ENCODE assay signal across 25 cellular contexts in genomic region chr6:88695936-88696335, GRCh38.
"Had no signal": no experiment of that assay in that cellular context is flagged by ENCODE, and none has a peak within 500 bp of the region (broad histone marks: within the 10 kb centered on the region; RNA-seq: fewer than 3 reads in every experiment).

No MANE protein-coding gene starts in this region.

- H2AFZ ChIP-seq: hepatocyte had no signal

- H3K9me3 ChIP-seq: colonic mucosa, lower lobe of right lung, mucosa of descending colon had no signal

- H3K36me3 ChIP-seq: colonic mucosa, gastroesophageal sphincter, heart left ventricle, left lung, lower lobe of right lung had no signal

- FAIRE-seq: endometrium had no signal

- H3K27me3 ChIP-seq: colonic mucosa, esophagus squamous epithelium, gastroesophageal sphincter, heart left ventricle, hepatocyte, left lung had no signal

- H3K4me2 ChIP-seq: hepatocyte had no signal

- H3K4me1 ChIP-seq: colonic mucosa, esophagus squamous epithelium, gastroesophageal sphincter, heart left ventricle, left lung, lower lobe of right lung had no signal

- DNase-seq: colonic mucosa; cortex of kidney; effector CD8-positive, alpha-beta T cell; effector memory CD8-positive, alpha-beta T cell; endodermal cell; erythroblast; esophagus squamous epithelium; foreskin fibroblast; foreskin melanocyte; heart left ventricle; hypothalamus; immature natural killer cell; islet precursor cell; left cardiac atrium; left lung; left ventricle myocardium superior; lower lobe of right lung; mesenchymal stem cell; mucosa of descending colon; naive B cell had no signal

- H3K27ac ChIP-seq: colonic mucosa, epithelial cell of prostate, esophagus squamous epithelium, gastroesophageal sphincter, heart left ventricle, hepatocyte, left lung, lower lobe of right lung had no signal

- H3K4me3 ChIP-seq: colonic mucosa, esophagus squamous epithelium, gastroesophageal sphincter, heart left ventricle, hepatocyte, left lung, lower lobe of right lung, mucosa of descending colon had no signal

- ATAC-seq: effector memory CD8-positive, alpha-beta T cell; esophagus mucosa; gastroesophageal sphincter; heart left ventricle; left cardiac atrium; left lung; left ventricle myocardium superior; lower lobe of right lung; mucosa of descending colon had no signal
